Comparison of ENCODE assay signal across 9 cellular contexts in the genomic region with DNA sequence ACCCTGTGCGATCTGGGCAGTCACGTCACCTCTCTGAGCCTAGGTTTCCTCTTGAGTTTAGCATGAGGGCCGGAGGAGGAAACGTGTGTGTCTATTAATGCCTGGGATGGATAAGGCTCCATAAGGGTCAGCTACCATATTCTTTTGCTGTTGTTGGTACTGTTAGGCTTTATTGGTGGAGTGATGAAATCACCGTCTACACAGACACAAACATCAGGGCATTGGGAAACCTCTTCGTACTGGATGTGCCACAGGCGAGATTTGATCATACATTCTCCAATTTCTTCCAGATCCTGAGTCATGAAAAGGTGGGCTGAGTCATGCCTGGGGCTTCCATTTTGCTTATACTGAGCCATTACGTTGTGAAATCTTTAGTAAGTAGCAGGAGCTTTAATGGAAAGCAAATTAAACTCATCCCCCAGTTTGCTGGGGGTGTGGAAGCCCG. TPM values are rescaled to one million over a fixed set of nuclear protein-coding genes. Genes with fewer than 3 reads are reported as not detected.
DNase-seq lines count a peak whose midpoint lies in the region; ATAC-seq, FAIRE-seq and TF ChIP-seq lines count a peak whose summit lies in the region.
"Had no signal": no experiment of that assay in that cellular context is flagged by ENCODE, and none has a peak within 500 bp of the region (broad histone marks: within the 10 kb centered on the region; RNA-seq: fewer than 3 reads in every experiment).

No MANE protein-coding gene starts in this region.

- TF ChIP-seq CTCF in SK-N-SH (IDR thresholded peaks at IDR 0.05), result no peak
- TF ChIP-seq CTCF in foreskin keratinocyte (conservative IDR thresholded peaks at IDR 0.05), result no peak

- H3K9ac ChIP-seq in SK-N-SH (no peak overlapping the region), skeletal muscle tissue (ENCODE audit: low read depth in 1 of 3, low read length in 3 of 3) (peak overlapping the region in 1 of 3 donors; percentile 8)

- no peaks in the 10 kb centered on the region for H3K36me3 Mint-ChIP-seq in T-cell

- ATAC-seq in foreskin keratinocyte (peak; percentile 79), T-cell (replicated peaks in 1 of 4) (no peak)

- no peak for TF ChIP-seq RAD21 in SK-N-SH (IDR thresholded peaks at IDR 0.05; ENCODE audit: low read length)

- POLR2A ChIA-PET in SK-N-SH (lab: Yijun Ruan, JAX) (no interaction called here), T-cell (lab: Charles Lee) (no interaction called here)

- no peaks in the 10 kb centered on the region for H3K36me3 ChIP-seq in SK-N-SH (replicated peaks in 1 of 2; ENCODE audit: control insufficient read depth in 1 of 2, insufficient read depth in 2 of 2, low read length in 1 of 2)
- H3K36me3 ChIP-seq in skeletal muscle tissue (ENCODE audit: control insufficient read depth in 3 of 3, insufficient read depth in 3 of 3, low read length in 3 of 3), result no peaks in the 10 kb centered on the region

- no peak for TF ChIP-seq POLR2A in H54 (IDR thresholded peaks at IDR 0.05; ENCODE audit: low read depth, low read length)

- H3K4me1 ChIP-seq in SK-N-SH (ENCODE audit: control insufficient read depth in 1 of 2, insufficient read depth in 2 of 2, low read depth in 1 of 2, low read length in 1 of 2), result peaks cover 6 to 10% of the 10 kb centered on the region in 2 experiments; a peak in 3 of 4 replicates
- H3K4me1 ChIP-seq in foreskin keratinocyte, result peaks cover 31% of the 10 kb centered on the region
- H3K4me1 ChIP-seq in skeletal muscle tissue (ENCODE audit: control insufficient read depth in 3 of 3, insufficient read depth in 3 of 3, low read length in 3 of 3), result peaks cover 3 to 42% (median 7%) of the 10 kb centered on the region in 3 donors

- no peaks in the 10 kb centered on the region for H3K9me3 Mint-ChIP-seq in T-cell

- H2AFZ ChIP-seq in SK-N-SH (ENCODE audit: low read depth), result peak overlapping the region; percentile 40; the same call in 1 of the 2 replicates

- H3K79me2 ChIP-seq in SK-N-SH (ENCODE audit: insufficient read depth), result no peaks in the 10 kb centered on the region

- peaks cover 10% of the 10 kb centered on the region for H3F3A ChIP-seq in SK-N-SH (replicated peaks; ENCODE audit: insufficient read depth)

- no peak overlapping the region for H3K4me3 Mint-ChIP-seq in T-cell

- H3K27me3 ChIP-seq in SK-N-SH (ENCODE audit: insufficient read depth) (peaks cover 7% of the 10 kb centered on the region; the same call in 1 of the 2 replicates), foreskin keratinocyte (no peaks in the 10 kb centered on the region), skeletal muscle tissue (ENCODE audit: control insufficient read depth in 3 of 3, insufficient read depth in 3 of 3, low read length in 3 of 3) (no peaks in the 10 kb centered on the region)

- H3K9me3 ChIP-seq in SK-N-SH (no peaks in the 10 kb centered on the region), skeletal muscle tissue (ENCODE audit: control insufficient read depth in 3 of 3, low read length in 3 of 3) (no peaks in the 10 kb centered on the region)

- FAIRE-seq in H54 (lab: Jason Lieb, UNC), result no peak

- CTCF ChIA-PET in SK-N-SH (lab: Yijun Ruan, JAX), result interaction anchor here (1.2 to 1.7 kb wide), 2 partner anchors 16 to 144 kb away, joined by 3 to 5 read pairs; no protein-coding TSS in a partner anchor
- CTCF ChIA-PET in T-cell (lab: Charles Lee), result no interaction called here

- H3K4me2 ChIP-seq in SK-N-SH, result no peak overlapping the region

- no peaks in the 10 kb centered on the region for H3K9me2 ChIP-seq in SK-N-SH

- H3K27ac Mint-ChIP-seq in T-cell, result no peak overlapping the region

- no peak overlapping the region for H3K4me3 ChIP-seq in SK-N-SH (ENCODE audit: low read depth in 2 of 2, low read length in 1 of 2)
- no peak overlapping the region for H3K4me3 ChIP-seq in skeletal muscle tissue (ENCODE audit: low read length in 3 of 3)

- 0 out of 4 replicates have a peak, but pooled peaks of 1 of the 2 experiments have one; percentile 7 for TF ChIP-seq EP300 in SK-N-SH (IDR thresholded peaks at IDR 0.05; ENCODE audit: borderline replicate concordance in 1 of 2, low read depth in 1 of 2, low read length in 1 of 2)

- H4K20me1 ChIP-seq in SK-N-SH (ENCODE audit: insufficient read depth), result no peaks in the 10 kb centered on the region

- WGBS in SK-N-SH (ENCODE audit: low lambda C conversion rate), result 56% methylated on average over 9 of the region's 9 CpGs

- peaks cover 10 to 19% of the 10 kb centered on the region in 2 donors for H3K27me3 Mint-ChIP-seq in T-cell

- H3K27ac ChIP-seq in SK-N-SH (ENCODE audit: low read depth in 2 of 2, low read length in 1 of 2) (peak overlapping the region in 1 of 2 experiments; percentile 40; a peak in 2 of 4 replicates), foreskin keratinocyte (peak overlapping the region; percentile 99), skeletal muscle tissue (ENCODE audit: low read depth, low read length) (peak overlapping the region; percentile 76)

- peak; percentile 29 for DNase-seq in H54 (ENCODE audit: insufficient read length, low spot score)
- DNase-seq in SK-N-SH, result no peak
- peak; percentile 96 to 98 for DNase-seq in foreskin keratinocyte
- DNase-seq in NCI-H187 (lab: John Stamatoyannopoulos, UW), result no peak
- DNase-seq in ecto neural progenitor cell (ENCODE audit: low spot score), result no peak
- DNase-seq in T-cell, result no peak
- no peak for DNase-seq in stimulated activated CD4-positive, alpha-beta T cell treated with anti-CD3 and anti-CD28 coated beads, Interleukin-12 subunit alpha, Interleukin-12 subunit beta, amount 100 ng/mL, for 4 hours
- DNase-seq: NK-92 treated with Interleukin-12 subunit alpha and Interleukin-12 subunit beta, amount 100 ng/mL, for 24 hours had no signal

- no peaks in the 10 kb centered on the region for H3K4me1 Mint-ChIP-seq in T-cell

TF ChIP-seq in SK-N-SH, 30 proteins besides CTCF, POLR2A, EP300 and RAD21:
- TF ChIP-seq, protein P1, sequence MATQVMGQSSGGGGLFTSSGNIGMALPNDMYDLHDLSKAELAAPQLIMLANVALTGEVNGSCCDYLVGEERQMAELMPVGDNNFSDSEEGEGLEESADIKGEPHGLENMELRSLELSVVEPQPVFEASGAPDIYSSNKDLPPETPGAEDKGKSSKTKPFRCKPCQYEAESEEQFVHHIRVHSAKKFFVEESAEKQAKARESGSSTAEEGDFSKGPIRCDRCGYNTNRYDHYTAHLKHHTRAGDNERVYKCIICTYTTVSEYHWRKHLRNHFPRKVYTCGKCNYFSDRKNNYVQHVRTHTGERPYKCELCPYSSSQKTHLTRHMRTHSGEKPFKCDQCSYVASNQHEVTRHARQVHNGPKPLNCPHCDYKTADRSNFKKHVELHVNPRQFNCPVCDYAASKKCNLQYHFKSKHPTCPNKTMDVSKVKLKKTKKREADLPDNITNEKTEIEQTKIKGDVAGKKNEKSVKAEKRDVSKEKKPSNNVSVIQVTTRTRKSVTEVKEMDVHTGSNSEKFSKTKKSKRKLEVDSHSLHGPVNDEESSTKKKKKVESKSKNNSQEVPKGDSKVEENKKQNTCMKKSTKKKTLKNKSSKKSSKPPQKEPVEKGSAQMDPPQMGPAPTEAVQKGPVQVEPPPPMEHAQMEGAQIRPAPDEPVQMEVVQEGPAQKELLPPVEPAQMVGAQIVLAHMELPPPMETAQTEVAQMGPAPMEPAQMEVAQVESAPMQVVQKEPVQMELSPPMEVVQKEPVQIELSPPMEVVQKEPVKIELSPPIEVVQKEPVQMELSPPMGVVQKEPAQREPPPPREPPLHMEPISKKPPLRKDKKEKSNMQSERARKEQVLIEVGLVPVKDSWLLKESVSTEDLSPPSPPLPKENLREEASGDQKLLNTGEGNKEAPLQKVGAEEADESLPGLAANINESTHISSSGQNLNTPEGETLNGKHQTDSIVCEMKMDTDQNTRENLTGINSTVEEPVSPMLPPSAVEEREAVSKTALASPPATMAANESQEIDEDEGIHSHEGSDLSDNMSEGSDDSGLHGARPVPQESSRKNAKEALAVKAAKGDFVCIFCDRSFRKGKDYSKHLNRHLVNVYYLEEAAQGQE (IDR thresholded peaks at IDR 0.05; ENCODE audit: low read depth, low read length), result no peak
- peak; percentile 33 for TF ChIP-seq TCF12 (IDR thresholded peaks at IDR 0.05)
- peak; percentile 11; the same call in 1 of the 2 replicates for TF ChIP-seq NFIC (IDR thresholded peaks at IDR 0.05; ENCODE audit: borderline replicate concordance)
- peak; percentile 75 for TF ChIP-seq YY1 (IDR thresholded peaks at IDR 0.05; ENCODE audit: low read depth)
- TF ChIP-seq JUND (IDR thresholded peaks at IDR 0.05), result peak; percentile 60
- no peak for TF ChIP-seq RXRA (IDR thresholded peaks at IDR 0.05; ENCODE audit: borderline replicate concordance, low read depth)
- peak; percentile 71; the same call in 1 of the 2 replicates for TF ChIP-seq FOSL2 (IDR thresholded peaks at IDR 0.05; ENCODE audit: borderline replicate concordance, low read depth)
- TF ChIP-seq MXI1 (IDR thresholded peaks at IDR 0.05; ENCODE audit: low read depth, low read length), result no peak
- TF ChIP-seq, protein P2, sequence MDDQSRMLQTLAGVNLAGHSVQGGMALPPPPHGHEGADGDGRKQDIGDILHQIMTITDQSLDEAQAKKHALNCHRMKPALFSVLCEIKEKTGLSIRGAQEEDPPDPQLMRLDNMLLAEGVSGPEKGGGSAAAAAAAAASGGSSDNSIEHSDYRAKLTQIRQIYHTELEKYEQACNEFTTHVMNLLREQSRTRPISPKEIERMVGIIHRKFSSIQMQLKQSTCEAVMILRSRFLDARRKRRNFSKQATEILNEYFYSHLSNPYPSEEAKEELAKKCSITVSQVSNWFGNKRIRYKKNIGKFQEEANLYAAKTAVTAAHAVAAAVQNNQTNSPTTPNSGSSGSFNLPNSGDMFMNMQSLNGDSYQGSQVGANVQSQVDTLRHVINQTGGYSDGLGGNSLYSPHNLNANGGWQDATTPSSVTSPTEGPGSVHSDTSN (IDR thresholded peaks at IDR 0.05), result no peak
TF ChIP-seq in SK-N-SH: peak in this region for 5.

RNA-seq across cellular contexts. Expression of a gene that starts 24.9 kb away (rescaled TPM):
- 0.05 TPM in 1 of 2 replicates, not detected in the other for polyA plus RNA-seq in SK-N-SH (2012; rRNA removed)
- 0.03 TPM in 1 of 2 replicates, not detected in the other for polyA plus RNA-seq in SK-N-SH (2012; cell fraction: cytosol; rRNA removed)
- polyA plus RNA-seq in SK-N-SH (2012; cell fraction: nucleus; rRNA removed), result 0.02 TPM in 1 of 2 replicates, not detected in the other
- total RNA-seq in foreskin keratinocyte, result 2.2 and 2.5 TPM in 2 replicates
- polyA plus RNA-seq in foreskin keratinocyte, result 1.2 and 1.5 TPM in 2 replicates
- not detected for total RNA-seq in skeletal muscle tissue
- total RNA-seq in T-cell, result not detected

Comparison
In these comparisons a context has a peak if more than half of its experiments do, and no peak if none do; other contexts are left out.
1. DNase-seq: peak in H54 (single experiment) and foreskin keratinocyte (2 of 2); none in SK-N-SH (single experiment), NCI-H187 (0 of 2), ecto neural progenitor cell (single experiment), T-cell (0 of 34) and stimulated activated CD4-positive, alpha-beta T cell treated with anti-CD3 and anti-CD28 coated beads, Interleukin-12 subunit alpha, Interleukin-12 subunit beta, amount 100 ng/mL, for 4 hours (single experiment).